In the genomic region with DNA sequence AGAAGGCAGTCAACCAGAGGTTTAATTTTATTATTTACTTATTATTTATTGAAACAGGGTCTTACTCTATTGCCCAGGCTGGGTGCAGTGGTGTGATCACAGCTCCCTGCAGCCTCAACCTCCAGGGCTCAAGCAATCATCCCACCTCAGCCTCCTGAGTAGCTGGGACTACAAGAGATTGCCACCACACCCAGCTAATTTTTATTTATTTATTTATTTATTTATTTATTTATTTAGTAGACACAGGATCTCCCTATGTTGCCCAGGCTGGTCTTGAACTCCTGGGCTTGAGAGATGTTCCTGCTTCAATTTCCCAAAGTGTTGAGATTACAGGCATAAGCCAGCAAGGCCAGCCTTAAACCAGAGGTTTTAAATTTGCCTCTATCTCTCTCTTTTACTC, we compare ENCODE assay signal across 1 cellular context.
A peak's percentile ranks its signal among the peaks of the same experiment; 100 is the strongest.
TF ChIP-seq lines count a peak whose summit lies in the region.

No MANE protein-coding gene starts in this region.

TF ChIP-seq in HEK293, 187 proteins besides CTCF, POLR2A, EP300 and RAD21 (continued from another document):
- TF ChIP-seq SCRT2 (tag by site-specific recombination; IDR thresholded peaks at IDR 0.05) (no peak), ZFP41 (tag by site-specific recombination; IDR thresholded peaks at IDR 0.05; ENCODE audit: borderline replicate concordance) (no peak), MYNN (tag by site-specific recombination; IDR thresholded peaks at IDR 0.05; ENCODE audit: borderline replicate concordance) (no peak), ZNF585B (tag by site-specific recombination; IDR thresholded peaks at IDR 0.05) (no peak), ZNF121 (tag by site-specific recombination; IDR thresholded peaks at IDR 0.05) (peak; percentile 53; the same call in 1 of the 2 replicates), ZNF266 (tag by site-specific recombination; IDR thresholded peaks at IDR 0.05; ENCODE audit: low read depth) (0 out of 2 replicates have a peak, but pooled peaks have one; percentile 16), ZNF140 (tag by site-specific recombination; IDR thresholded peaks at IDR 0.05) (peak; percentile 44; the same call in 1 of the 2 replicates), ZNF843 (tag by site-specific recombination; IDR thresholded peaks at IDR 0.05) (no peak), ZNF23 (tag by site-specific recombination; IDR thresholded peaks at IDR 0.05; ENCODE audit: borderline replicate concordance) (no peak)
- TF ChIP-seq, protein P1, sequence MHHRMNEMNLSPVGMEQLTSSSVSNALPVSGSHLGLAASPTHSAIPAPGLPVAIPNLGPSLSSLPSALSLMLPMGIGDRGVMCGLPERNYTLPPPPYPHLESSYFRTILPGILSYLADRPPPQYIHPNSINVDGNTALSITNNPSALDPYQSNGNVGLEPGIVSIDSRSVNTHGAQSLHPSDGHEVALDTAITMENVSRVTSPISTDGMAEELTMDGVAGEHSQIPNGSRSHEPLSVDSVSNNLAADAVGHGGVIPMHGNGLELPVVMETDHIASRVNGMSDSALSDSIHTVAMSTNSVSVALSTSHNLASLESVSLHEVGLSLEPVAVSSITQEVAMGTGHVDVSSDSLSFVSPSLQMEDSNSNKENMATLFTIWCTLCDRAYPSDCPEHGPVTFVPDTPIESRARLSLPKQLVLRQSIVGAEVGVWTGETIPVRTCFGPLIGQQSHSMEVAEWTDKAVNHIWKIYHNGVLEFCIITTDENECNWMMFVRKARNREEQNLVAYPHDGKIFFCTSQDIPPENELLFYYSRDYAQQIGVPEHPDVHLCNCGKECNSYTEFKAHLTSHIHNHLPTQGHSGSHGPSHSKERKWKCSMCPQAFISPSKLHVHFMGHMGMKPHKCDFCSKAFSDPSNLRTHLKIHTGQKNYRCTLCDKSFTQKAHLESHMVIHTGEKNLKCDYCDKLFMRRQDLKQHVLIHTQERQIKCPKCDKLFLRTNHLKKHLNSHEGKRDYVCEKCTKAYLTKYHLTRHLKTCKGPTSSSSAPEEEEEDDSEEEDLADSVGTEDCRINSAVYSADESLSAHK (tag by site-specific recombination; IDR thresholded peaks at IDR 0.05) = no peak
- TF ChIP-seq, protein P2, sequence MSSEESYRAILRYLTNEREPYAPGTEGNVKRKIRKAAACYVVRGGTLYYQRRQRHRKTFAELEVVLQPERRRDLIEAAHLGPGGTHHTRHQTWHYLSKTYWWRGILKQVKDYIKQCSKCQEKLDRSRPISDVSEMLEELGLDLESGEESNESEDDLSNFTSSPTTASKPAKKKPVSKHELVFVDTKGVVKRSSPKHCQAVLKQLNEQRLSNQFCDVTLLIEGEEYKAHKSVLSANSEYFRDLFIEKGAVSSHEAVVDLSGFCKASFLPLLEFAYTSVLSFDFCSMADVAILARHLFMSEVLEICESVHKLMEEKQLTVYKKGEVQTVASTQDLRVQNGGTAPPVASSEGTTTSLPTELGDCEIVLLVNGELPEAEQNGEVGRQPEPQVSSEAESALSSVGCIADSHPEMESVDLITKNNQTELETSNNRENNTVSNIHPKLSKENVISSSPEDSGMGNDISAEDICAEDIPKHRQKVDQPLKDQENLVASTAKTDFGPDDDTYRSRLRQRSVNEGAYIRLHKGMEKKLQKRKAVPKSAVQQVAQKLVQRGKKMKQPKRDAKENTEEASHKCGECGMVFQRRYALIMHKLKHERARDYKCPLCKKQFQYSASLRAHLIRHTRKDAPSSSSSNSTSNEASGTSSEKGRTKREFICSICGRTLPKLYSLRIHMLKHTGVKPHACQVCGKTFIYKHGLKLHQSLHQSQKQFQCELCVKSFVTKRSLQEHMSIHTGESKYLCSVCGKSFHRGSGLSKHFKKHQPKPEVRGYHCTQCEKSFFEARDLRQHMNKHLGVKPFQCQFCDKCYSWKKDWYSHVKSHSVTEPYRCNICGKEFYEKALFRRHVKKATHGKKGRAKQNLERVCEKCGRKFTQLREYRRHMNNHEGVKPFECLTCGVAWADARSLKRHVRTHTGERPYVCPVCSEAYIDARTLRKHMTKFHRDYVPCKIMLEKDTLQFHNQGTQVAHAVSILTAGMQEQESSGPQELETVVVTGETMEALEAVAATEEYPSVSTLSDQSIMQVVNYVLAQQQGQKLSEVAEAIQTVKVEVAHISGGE (tag by site-specific recombination; conservative IDR thresholded peaks at IDR 0.05; ENCODE audit: low read depth) = peak; percentile 61
- TF ChIP-seq, protein P3, sequence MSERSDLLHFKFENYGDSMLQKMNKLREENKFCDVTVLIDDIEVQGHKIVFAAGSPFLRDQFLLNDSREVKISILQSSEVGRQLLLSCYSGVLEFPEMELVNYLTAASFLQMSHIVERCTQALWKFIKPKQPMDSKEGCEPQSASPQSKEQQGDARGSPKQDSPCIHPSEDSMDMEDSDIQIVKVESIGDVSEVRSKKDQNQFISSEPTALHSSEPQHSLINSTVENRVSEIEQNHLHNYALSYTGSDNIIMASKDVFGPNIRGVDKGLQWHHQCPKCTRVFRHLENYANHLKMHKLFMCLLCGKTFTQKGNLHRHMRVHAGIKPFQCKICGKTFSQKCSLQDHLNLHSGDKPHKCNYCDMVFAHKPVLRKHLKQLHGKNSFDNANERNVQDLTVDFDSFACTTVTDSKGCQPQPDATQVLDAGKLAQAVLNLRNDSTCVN (tag by site-specific recombination; optimal IDR thresholded peaks at IDR 0.05) = no peak
- TF ChIP-seq, protein P4, sequence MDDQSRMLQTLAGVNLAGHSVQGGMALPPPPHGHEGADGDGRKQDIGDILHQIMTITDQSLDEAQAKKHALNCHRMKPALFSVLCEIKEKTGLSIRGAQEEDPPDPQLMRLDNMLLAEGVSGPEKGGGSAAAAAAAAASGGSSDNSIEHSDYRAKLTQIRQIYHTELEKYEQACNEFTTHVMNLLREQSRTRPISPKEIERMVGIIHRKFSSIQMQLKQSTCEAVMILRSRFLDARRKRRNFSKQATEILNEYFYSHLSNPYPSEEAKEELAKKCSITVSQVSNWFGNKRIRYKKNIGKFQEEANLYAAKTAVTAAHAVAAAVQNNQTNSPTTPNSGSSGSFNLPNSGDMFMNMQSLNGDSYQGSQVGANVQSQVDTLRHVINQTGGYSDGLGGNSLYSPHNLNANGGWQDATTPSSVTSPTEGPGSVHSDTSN (CRISPR knock-in tag; IDR thresholded peaks at IDR 0.05) = no peak
